ENCODE assay signal across 10 cellular contexts in the genomic region with DNA sequence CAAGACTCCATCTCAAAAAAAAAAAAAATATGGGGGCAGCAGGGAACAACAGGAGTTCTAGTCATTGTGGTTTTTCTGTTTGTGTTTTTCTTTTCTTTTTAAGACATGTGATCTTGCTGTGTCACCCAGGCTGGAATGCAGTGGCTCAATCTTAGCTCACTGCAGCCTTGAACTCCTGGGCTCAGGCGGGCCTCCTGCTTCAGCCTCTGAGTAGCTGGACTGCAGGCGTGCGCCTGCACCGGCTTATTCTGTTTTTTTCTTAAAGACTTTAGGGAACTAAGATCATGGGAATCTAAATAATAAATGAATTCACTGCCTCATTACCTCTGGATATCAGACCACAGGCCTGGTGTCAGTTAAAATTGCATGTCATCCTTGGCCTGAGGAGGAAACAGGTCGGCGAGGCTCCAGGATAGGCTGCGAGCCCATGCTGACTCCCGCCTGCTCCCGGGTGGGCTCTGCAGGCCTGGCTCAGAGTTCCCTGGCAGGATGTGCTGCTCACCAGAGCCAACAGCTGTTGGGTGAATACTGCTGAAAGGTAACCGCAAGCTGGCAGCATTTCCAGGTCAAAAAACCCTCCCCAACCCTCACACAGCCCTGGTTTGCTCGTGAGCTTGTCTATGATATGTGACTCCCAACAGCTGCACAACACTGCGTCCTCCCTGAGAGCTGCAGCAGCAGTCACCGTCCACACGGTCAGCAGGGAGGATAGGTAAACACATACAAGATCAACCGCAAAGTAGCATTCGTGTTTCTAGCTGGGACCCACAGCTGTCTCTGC. TPM values are rescaled to one million over a fixed set of nuclear protein-coding genes. Genes with fewer than 3 reads are reported as not detected.
A peak's percentile ranks its signal among the peaks of the same experiment; 100 is the strongest.
DNase-seq lines count a peak whose midpoint lies in the region; ATAC-seq, FAIRE-seq and TF ChIP-seq lines count a peak whose summit lies in the region.
"Had no signal": no experiment of that assay in that cellular context is flagged by ENCODE, and none has a peak within 500 bp of the region (broad histone marks: within the 10 kb centered on the region; RNA-seq: fewer than 3 reads in every experiment).

No MANE protein-coding gene starts in this region.

- no peaks in the 10 kb centered on the region for H3K36me3 ChIP-seq in aorta (ENCODE audit: control insufficient read depth in 1 of 2, insufficient read depth in 2 of 2, low read length in 1 of 2)
- H3K36me3 ChIP-seq in PC-9 (ENCODE audit: low read depth) = no peaks in the 10 kb centered on the region
- H3K36me3 ChIP-seq: uterus had no signal

- peak; percentile 52 for ATAC-seq in GM19023 (IDR thresholded peaks at IDR 0.05; ENCODE audit: unreplicated experiment)
- peak; percentile 63 for ATAC-seq in HG03378 (IDR thresholded peaks at IDR 0.05; ENCODE audit: unreplicated experiment)
- ATAC-seq in aorta (ENCODE audit: low FRiP score) = peak; percentile 45

- no peak overlapping the region for H2AFZ ChIP-seq in PC-9

- CTCF ChIA-PET in PC-9 (lab: Charles Lee) = no interaction called here

- no TSS peak for BruUV-seq in PC-9 (replicated peaks; lab: Mats Ljungman, UMichigan)

- H3K9me3 ChIP-seq in aorta (ENCODE audit: control insufficient read depth, low read length) (peaks cover 2% of the 10 kb centered on the region), PC-9 (ENCODE audit: insufficient read depth, low read depth) (no peaks in the 10 kb centered on the region; the same call in 1 of the 2 replicates)
- H3K9me3 ChIP-seq: uterus had no signal

- no peaks in the 10 kb centered on the region for H4K20me1 ChIP-seq in PC-9 (ENCODE audit: insufficient read depth)

- H3K4me3 ChIP-seq in foreskin fibroblast (ENCODE audit: low read depth in 1 of 2, low read length in 2 of 2) = no peak overlapping the region
- no peak overlapping the region for H3K4me3 ChIP-seq in aorta (ENCODE audit: low read length in 2 of 2)
- no peak overlapping the region for H3K4me3 ChIP-seq in PC-9
- H3K4me3 ChIP-seq: uterus had no signal

- TF ChIP-seq CTCF in foreskin fibroblast (IDR thresholded peaks at IDR 0.05; ENCODE audit: low read depth, low read length) (no peak), PC-9 (conservative IDR thresholded peaks at IDR 0.05) (no peak), D721Med (IDR thresholded peaks at IDR 0.05; ENCODE audit: insufficient read depth, missing control alignments) (no peak)

- no peak overlapping the region for H3K27ac ChIP-seq in aorta (ENCODE audit: low read depth in 1 of 2, low read length in 2 of 2)
- H3K27ac ChIP-seq in PC-9 = no peak overlapping the region

- intact Hi-C loops in aorta (cut with DNase I) (no loop called here), PC-9 (cut with micrococcal nuclease; ENCODE audit: unreplicated experiment) (no loop called here)

- H3F3A ChIP-seq in PC-9 (ENCODE audit: insufficient read depth, low read depth) = no peaks in the 10 kb centered on the region

- no peaks in the 10 kb centered on the region for H3K79me2 ChIP-seq in PC-9 (ENCODE audit: low read depth)

- no peaks in the 10 kb centered on the region for H3K27me3 ChIP-seq in aorta (ENCODE audit: control insufficient read depth in 1 of 2, insufficient read depth in 2 of 2, low read length in 1 of 2)
- no peaks in the 10 kb centered on the region for H3K27me3 ChIP-seq in PC-9 (ENCODE audit: insufficient read depth, low read depth)
- H3K27me3 ChIP-seq: uterus had no signal

- 42 to 44% methylated on average over 16 of the region's 16 CpGs for WGBS in aorta, 2 donors

- H3K4me1 ChIP-seq in aorta (ENCODE audit: control insufficient read depth in 1 of 2, insufficient read depth in 2 of 2, low read length in 2 of 2) (no peaks in the 10 kb centered on the region), PC-9 (replicated peaks; ENCODE audit: insufficient read depth) (no peaks in the 10 kb centered on the region)
- H3K4me1 ChIP-seq: uterus had no signal

- H3K4me2 ChIP-seq in PC-9 = no peak overlapping the region

- no peaks in the 10 kb centered on the region for H3K9me2 ChIP-seq in PC-9 (ENCODE audit: insufficient read depth)

- POLR2A ChIA-PET in PC-9 (lab: Charles Lee; ENCODE audit: unreplicated experiment) = no interaction called here

- DNase-seq in SHP77 (lab: John Stamatoyannopoulos, UW) = peak; percentile 69 to 83
- DNase-seq in foreskin fibroblast = peak; percentile 66 to 94
- peak in 1 of 2 donors; percentile 61 for DNase-seq in aorta
- DNase-seq in effector CD8-positive, alpha-beta T cell (lab: John Stamatoyannopoulos, UW) = no peak
- no peak for DNase-seq in PC-9
- DNase-seq in D721Med (ENCODE audit: insufficient read length, low spot score) = no peak

- no peak for FAIRE-seq in D721Med (lab: Jason Lieb, UNC)
- FAIRE-seq: keratinocyte had no signal

RNA-seq across cellular contexts. Expression of gene SCCPDH, which starts 58.1 kb away (rescaled TPM):
- total RNA-seq in aorta = 10 to 100 TPM; 19.4 to 24.8 TPM
- polyA plus RNA-seq in aorta = 10 to 100 TPM; 16.6 to 17.3 TPM
- 17.2 and 24.5 TPM in 2 replicates for total RNA-seq in PC-9 (2021)

Comparison
In these comparisons a context has a peak if more than half of its experiments do, and no peak if none do; other contexts are left out.
1. DNase-seq: peak in SHP77 (2 of 2) and foreskin fibroblast (2 of 2); none in effector CD8-positive, alpha-beta T cell (single experiment), PC-9 (0 of 2) and D721Med (single experiment).
2. Peak in every context shown above with its lines, with median percentiles within 50 percentile points of each other: ATAC-seq.